Comparison of ENCODE assay signal across 11 cellular contexts in genomic region chr1:82485591-82486369, GRCh38.
DNase-seq lines count a peak whose midpoint lies in the region; ATAC-seq and TF ChIP-seq lines count a peak whose summit lies in the region.
"Had no signal": no experiment of that assay in that cellular context is flagged by ENCODE, and none has a peak within 500 bp of the region (broad histone marks: within the 10 kb centered on the region; RNA-seq: fewer than 3 reads in every experiment).

No MANE protein-coding gene starts in this region.

- no peak overlapping the region for H3K4me3 Mint-ChIP-seq in MCF 10A (ENCODE audit: unreplicated experiment)
- no peak overlapping the region for H3K4me3 Mint-ChIP-seq in activated T-cell treated with anti-CD3 and anti-CD28 coated beads, Interleukin-2, amount 50 U/mL, for 24 hours
- H3K4me3 Mint-ChIP-seq: activated naive CD8-positive, alpha-beta T cell treated with anti-CD3 and anti-CD28 coated beads, Interleukin-2, amount 10 ng/mL, durations not matched to agents 7 days and 5 days had no signal

- H3K36me3 Mint-ChIP-seq in MCF 10A (ENCODE audit: insufficient read depth, unreplicated experiment), result no peaks in the 10 kb centered on the region
- no peaks in the 10 kb centered on the region for H3K36me3 Mint-ChIP-seq in activated T-cell treated with anti-CD3 and anti-CD28 coated beads, Interleukin-2, amount 50 U/mL, for 24 hours (ENCODE audit: low read depth)
- H3K36me3 Mint-ChIP-seq: activated naive CD8-positive, alpha-beta T cell treated with anti-CD3 and anti-CD28 coated beads, Interleukin-2, amount 10 ng/mL, durations not matched to agents 7 days and 5 days had no signal

- DNase-seq in MCF 10A (ENCODE audit: unreplicated experiment) (peak; percentile 45), breast epithelium (ENCODE audit: low spot score in 2 of 2) (no peak), choroid plexus epithelial cell (ENCODE audit: low read depth) (peak; percentile 85), left kidney (ENCODE audit: low read depth, low spot score) (peak; percentile 12), ureter (ENCODE audit: low spot score) (peak; percentile 43)
- no peak for DNase-seq in activated T-cell treated with anti-CD3 and anti-CD28 coated beads, Interleukin-2, amount 50 U/mL, for 24 hours
- DNase-seq: activated naive CD8-positive, alpha-beta T cell treated with anti-CD3 and anti-CD28 coated beads, Interleukin-2, amount 10 ng/mL, durations not matched to agents 7 days and 5 days; AML-193; NCI-H1436 had no signal

- ATAC-seq in HG02852 (IDR thresholded peaks at IDR 0.05; ENCODE audit: unreplicated experiment), result no peak
- no peak for ATAC-seq in GM21576 (IDR thresholded peaks at IDR 0.05; ENCODE audit: unreplicated experiment)

- POLR2A ChIA-PET in MCF 10A (lab: Yijun Ruan, JAX), result no interaction called here

- no peak overlapping the region for H3K27ac Mint-ChIP-seq in MCF 10A (ENCODE audit: low read depth, unreplicated experiment)
- H3K27ac Mint-ChIP-seq in activated T-cell treated with anti-CD3 and anti-CD28 coated beads, Interleukin-2, amount 50 U/mL, for 24 hours, result no peak overlapping the region
- H3K27ac Mint-ChIP-seq: activated naive CD8-positive, alpha-beta T cell treated with anti-CD3 and anti-CD28 coated beads, Interleukin-2, amount 10 ng/mL, durations not matched to agents 7 days and 5 days had no signal

- intact Hi-C loops in MCF 10A (cut with micrococcal nuclease), result no loop called here
- intact Hi-C loops in breast epithelium (cut with DNase I; ENCODE audit: low total_unique reads), result no loop called here

- H3K27me3 Mint-ChIP-seq in MCF 10A (ENCODE audit: insufficient read depth, unreplicated experiment), result no peaks in the 10 kb centered on the region
- H3K27me3 Mint-ChIP-seq in activated T-cell treated with anti-CD3 and anti-CD28 coated beads, Interleukin-2, amount 50 U/mL, for 24 hours, result no peaks in the 10 kb centered on the region
- H3K27me3 Mint-ChIP-seq: activated naive CD8-positive, alpha-beta T cell treated with anti-CD3 and anti-CD28 coated beads, Interleukin-2, amount 10 ng/mL, durations not matched to agents 7 days and 5 days had no signal

- no peaks in the 10 kb centered on the region for H3K36me3 ChIP-seq in breast epithelium

- TF ChIP-seq CTCF in MCF 10A (IDR thresholded peaks at IDR 0.05; ENCODE audit: unreplicated experiment) (no peak), breast epithelium (IDR thresholded peaks at IDR 0.05) (no peak), choroid plexus epithelial cell (conservative IDR thresholded peaks at IDR 0.05; ENCODE audit: low read depth, low read length) (no peak)

- CTCF ChIA-PET in MCF 10A (lab: Yijun Ruan, JAX), result interaction anchor here (0.8 kb wide), 1 partner anchor 1078 kb away, joined by 3 read pairs; no protein-coding TSS in a partner anchor

- no peaks in the 10 kb centered on the region for H3K9me3 Mint-ChIP-seq in MCF 10A (ENCODE audit: unreplicated experiment)
- no peaks in the 10 kb centered on the region for H3K9me3 Mint-ChIP-seq in activated T-cell treated with anti-CD3 and anti-CD28 coated beads, Interleukin-2, amount 50 U/mL, for 24 hours
- H3K9me3 Mint-ChIP-seq: activated naive CD8-positive, alpha-beta T cell treated with anti-CD3 and anti-CD28 coated beads, Interleukin-2, amount 10 ng/mL, durations not matched to agents 7 days and 5 days had no signal

- H3K27me3 ChIP-seq in breast epithelium, result no peaks in the 10 kb centered on the region

- H3K4me3 ChIP-seq in breast epithelium (no peak overlapping the region), choroid plexus epithelial cell (ENCODE audit: low read depth, low read length) (no peak overlapping the region)

- peak overlapping the region in 1 of 2 donors; percentile 7 for H3K27ac ChIP-seq in breast epithelium

- H3K9me3 ChIP-seq in breast epithelium, result no peaks in the 10 kb centered on the region

- H3K4me1 Mint-ChIP-seq in MCF 10A (ENCODE audit: insufficient read depth, unreplicated experiment), result peaks cover 9% of the 10 kb centered on the region
- H3K4me1 Mint-ChIP-seq in activated T-cell treated with anti-CD3 and anti-CD28 coated beads, Interleukin-2, amount 50 U/mL, for 24 hours (ENCODE audit: low read depth), result no peaks in the 10 kb centered on the region
- H3K4me1 Mint-ChIP-seq: activated naive CD8-positive, alpha-beta T cell treated with anti-CD3 and anti-CD28 coated beads, Interleukin-2, amount 10 ng/mL, durations not matched to agents 7 days and 5 days had no signal

- TF ChIP-seq POLR2A in breast epithelium (IDR thresholded peaks at IDR 0.05), result no peak

- H3K4me1 ChIP-seq in breast epithelium, result no peaks in the 10 kb centered on the region

- no TSS peak for BruUV-seq in MCF 10A (replicated peaks; lab: Mats Ljungman, UMichigan)

Comparison
In these comparisons a context has a peak if more than half of its experiments do, and no peak if none do; other contexts are left out.
1. DNase-seq: peak in MCF 10A (single experiment), choroid plexus epithelial cell (single experiment), left kidney (single experiment) and ureter (single experiment); none in breast epithelium (0 of 2) and activated T-cell treated with anti-CD3 and anti-CD28 coated beads, Interleukin-2, amount 50 U/mL, for 24 hours (single experiment).